In genomic region chr6:158083687-158084325, GRCh38 we compare ENCODE assay signal across 1 cellular context.
TF ChIP-seq lines count a peak whose summit lies in the region.

No MANE protein-coding gene starts in this region.

TF ChIP-seq in K562, 482 proteins besides CTCF, POLR2A, EP300 and RAD21 (continued from another document):
- no peak for TF ChIP-seq CHAMP1 (IDR thresholded peaks at IDR 0.05)
- TF ChIP-seq CBFA2T2 (conservative IDR thresholded peaks at IDR 0.05): no peak
- TF ChIP-seq NONO (IDR thresholded peaks at IDR 0.05; ENCODE audit: low read depth in 2 of 2, low read length in 1 of 2): no peak
- TF ChIP-seq TCF7L2 (IDR thresholded peaks at IDR 0.05; ENCODE audit: low read depth, low read length): no peak
- no peak for TF ChIP-seq NRF1 (conservative IDR thresholded peaks at IDR 0.05 in 1 of 2, IDR thresholded peaks at IDR 0.05 in 1 of 2)
TF ChIP-seq in K562: peak in this region for 0.
